In the genomic region with DNA sequence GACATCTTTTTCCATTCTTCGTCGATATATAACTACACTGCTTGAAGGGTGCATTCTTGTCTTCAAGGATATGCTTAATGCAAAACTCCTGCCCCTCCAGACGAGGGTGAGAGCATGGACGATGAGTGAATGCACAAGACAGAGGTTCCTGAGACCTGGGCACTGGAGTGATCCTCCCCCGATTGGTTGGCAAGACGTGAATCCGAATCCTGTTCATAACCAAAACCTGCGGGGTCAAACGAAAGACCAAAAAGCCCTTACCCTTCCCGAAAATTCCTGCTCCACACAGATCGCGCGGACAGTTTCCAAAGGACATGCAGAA, we compare ENCODE assay signal across 8 cellular contexts. TPM values are rescaled to one million over a fixed set of nuclear protein-coding genes. Genes with fewer than 3 reads are reported as not detected.
A peak's percentile ranks its signal among the peaks of the same experiment; 100 is the strongest.
DNase-seq lines count a peak whose midpoint lies in the region; ATAC-seq, FAIRE-seq and TF ChIP-seq lines count a peak whose summit lies in the region.

No MANE protein-coding gene starts in this region.

- intact Hi-C loops in CD14-positive monocyte (cut with micrococcal nuclease) = no loop called here

- no peaks in the 10 kb centered on the region for H3K27me3 ChIP-seq in iPS-15b (ENCODE audit: control insufficient read depth, insufficient read depth, low read length)

- H3K27ac Mint-ChIP-seq in CD14-positive monocyte = peak overlapping the region; percentile 92 to 98 (median 97)
- peak overlapping the region; percentile 97 for H3K27ac Mint-ChIP-seq in activated naive CD8-positive, alpha-beta T cell treated with anti-CD3 and anti-CD28 coated beads, Interleukin-2, amount 10 ng/mL, durations not matched to agents 7 days and 5 days
- peak overlapping the region; percentile 91 for H3K27ac Mint-ChIP-seq in stimulated activated memory B cell treated with anti-CD40 and anti-IgM and Interleukin-4, amounts not matched to agents 10 μg/mL and 1 μg/mL and 100 μg/mL, for 72 hours

- peaks cover 51% of the 10 kb centered on the region for H3K4me1 Mint-ChIP-seq in CD14-positive monocyte
- peaks cover 40% of the 10 kb centered on the region for H3K4me1 Mint-ChIP-seq in activated naive CD8-positive, alpha-beta T cell treated with anti-CD3 and anti-CD28 coated beads, Interleukin-2, amount 10 ng/mL, durations not matched to agents 7 days and 5 days
- peaks cover 43% of the 10 kb centered on the region for H3K4me1 Mint-ChIP-seq in stimulated activated memory B cell treated with anti-CD40 and anti-IgM and Interleukin-4, amounts not matched to agents 10 μg/mL and 1 μg/mL and 100 μg/mL, for 72 hours

- H3K9me3 Mint-ChIP-seq in CD14-positive monocyte = peaks cover 0 to 2% (median 0%) of the 10 kb centered on the region in 7 donors
- H3K9me3 Mint-ChIP-seq in activated naive CD8-positive, alpha-beta T cell treated with anti-CD3 and anti-CD28 coated beads, Interleukin-2, amount 10 ng/mL, durations not matched to agents 7 days and 5 days = no peaks in the 10 kb centered on the region
- H3K9me3 Mint-ChIP-seq in stimulated activated memory B cell treated with anti-CD40 and anti-IgM and Interleukin-4, amounts not matched to agents 10 μg/mL and 1 μg/mL and 100 μg/mL, for 72 hours = no peaks in the 10 kb centered on the region

- H3K36me3 ChIP-seq in iPS-15b (ENCODE audit: control insufficient read depth, insufficient read depth, low read length) = peaks cover 12% of the 10 kb centered on the region

- POLR2A ChIA-PET in activated naive CD8-positive, alpha-beta T cell treated with anti-CD3 and anti-CD28 coated beads, Interleukin-2, amount 10 ng/mL, durations not matched to agents 7 days and 5 days (lab: Charles Lee) = interaction anchor here (0.6 to 2.5 kb wide), 9 partner anchors 10 to 484 kb away, joined by 3 to 13 read pairs (median 6); no protein-coding TSS in a partner anchor

- no peaks in the 10 kb centered on the region for H3K9me3 ChIP-seq in iPS-15b (ENCODE audit: control insufficient read depth, insufficient read depth, low read length)

- H3K36me3 Mint-ChIP-seq in CD14-positive monocyte = peaks cover 20% of the 10 kb centered on the region in 2 donors
- H3K36me3 Mint-ChIP-seq in activated naive CD8-positive, alpha-beta T cell treated with anti-CD3 and anti-CD28 coated beads, Interleukin-2, amount 10 ng/mL, durations not matched to agents 7 days and 5 days = peaks cover 33% of the 10 kb centered on the region
- peaks cover 22% of the 10 kb centered on the region for H3K36me3 Mint-ChIP-seq in stimulated activated memory B cell treated with anti-CD40 and anti-IgM and Interleukin-4, amounts not matched to agents 10 μg/mL and 1 μg/mL and 100 μg/mL, for 72 hours

- peaks cover 2 to 11% (median 3%) of the 10 kb centered on the region in 3 donors for H3K27me3 Mint-ChIP-seq in CD14-positive monocyte (ENCODE audit: low read depth in 3 of 3)
- H3K27me3 Mint-ChIP-seq in activated naive CD8-positive, alpha-beta T cell treated with anti-CD3 and anti-CD28 coated beads, Interleukin-2, amount 10 ng/mL, durations not matched to agents 7 days and 5 days = no peaks in the 10 kb centered on the region
- no peaks in the 10 kb centered on the region for H3K27me3 Mint-ChIP-seq in stimulated activated memory B cell treated with anti-CD40 and anti-IgM and Interleukin-4, amounts not matched to agents 10 μg/mL and 1 μg/mL and 100 μg/mL, for 72 hours

- H3K4me3 ChIP-seq in iPS-15b (ENCODE audit: low read depth, low read length) = peak overlapping the region; percentile 100

- TF ChIP-seq CTCF in CD14-positive monocyte (IDR thresholded peaks at IDR 0.05) = no peak

- peak overlapping the region; percentile 96 to 98 for H3K4me3 Mint-ChIP-seq in CD14-positive monocyte
- H3K4me3 Mint-ChIP-seq in activated naive CD8-positive, alpha-beta T cell treated with anti-CD3 and anti-CD28 coated beads, Interleukin-2, amount 10 ng/mL, durations not matched to agents 7 days and 5 days = peak overlapping the region; percentile 99
- peak overlapping the region; percentile 82 for H3K4me3 Mint-ChIP-seq in stimulated activated memory B cell treated with anti-CD40 and anti-IgM and Interleukin-4, amounts not matched to agents 10 μg/mL and 1 μg/mL and 100 μg/mL, for 72 hours

- no peak for FAIRE-seq in HTR-8/SVneo (lab: Jason Lieb, UNC)

- ATAC-seq in activated naive CD8-positive, alpha-beta T cell treated with anti-CD3 and anti-CD28 coated beads, Interleukin-2, amount 10 ng/mL, durations not matched to agents 7 days and 5 days (ENCODE audit: low read depth) = no peak
- ATAC-seq in stimulated activated memory B cell treated with anti-CD40 and anti-IgM and Interleukin-4, amounts not matched to agents 10 μg/mL and 1 μg/mL and 100 μg/mL, for 72 hours = no peak
- ATAC-seq in GM21423 (IDR thresholded peaks at IDR 0.05; ENCODE audit: unreplicated experiment) (no peak), HG03439 (IDR thresholded peaks at IDR 0.05; ENCODE audit: unreplicated experiment) (no peak)

- no peaks in the 10 kb centered on the region for H3K4me1 ChIP-seq in iPS-15b (ENCODE audit: control insufficient read depth, insufficient read depth, low read length)

- DNase-seq in CD14-positive monocyte (ENCODE audit: low spot score) (no peak), HTR-8/SVneo (ENCODE audit: insufficient read length, low spot score) (peak; percentile 10), Ammon's horn (ENCODE audit: low spot score) (no peak)
- no peak for DNase-seq in activated naive CD8-positive, alpha-beta T cell treated with anti-CD3 and anti-CD28 coated beads, Interleukin-2, amount 10 ng/mL, durations not matched to agents 7 days and 5 days

- H3K9ac ChIP-seq in iPS-15b (ENCODE audit: low read depth, low read length) = peak overlapping the region; percentile 98

RNA-seq across cellular contexts. Expression of a gene that starts 0.7 kb away (rescaled TPM):
- 10 to 100 TPM; 12.2 to 12.5 TPM for polyA plus RNA-seq in CD14-positive monocyte
- 10 to 100 TPM; 62.1 to 65.7 TPM for total RNA-seq in activated naive CD8-positive, alpha-beta T cell treated with anti-CD3 and anti-CD28 coated beads, Interleukin-2, amount 10 ng/mL, durations not matched to agents 7 days and 5 days

RNA-seq across cellular contexts. Expression of a gene that starts 35.1 kb away (rescaled TPM):
- polyA plus RNA-seq in CD14-positive monocyte = 1 to 10 TPM; 2.3 to 4.4 TPM
- 10 to 100 TPM; 58.7 to 60.4 TPM for total RNA-seq in activated naive CD8-positive, alpha-beta T cell treated with anti-CD3 and anti-CD28 coated beads, Interleukin-2, amount 10 ng/mL, durations not matched to agents 7 days and 5 days
